In the genomic region with DNA sequence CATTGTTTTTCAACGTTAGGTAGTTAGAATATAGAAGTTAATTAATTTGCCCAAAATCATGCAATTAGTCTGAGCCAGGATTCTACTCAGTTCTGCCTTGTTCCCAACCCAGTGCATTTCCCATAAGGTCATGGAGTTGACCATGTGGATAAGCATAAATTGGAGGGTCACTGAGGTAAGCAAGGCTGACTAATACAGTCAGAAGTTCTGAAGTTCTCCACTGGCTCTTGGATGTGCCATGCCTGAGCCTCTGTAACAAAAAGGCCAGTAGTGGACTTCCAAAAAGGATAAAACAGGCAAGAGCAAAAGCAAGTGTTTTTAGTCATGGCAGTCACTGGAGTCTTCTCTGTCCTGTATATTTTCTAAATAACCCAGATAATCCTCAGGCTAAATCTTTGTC, we compare ENCODE assay signal across 14 cellular contexts.
DNase-seq lines count a peak whose midpoint lies in the region; ATAC-seq and TF ChIP-seq lines count a peak whose summit lies in the region.
"Had no signal": no experiment of that assay in that cellular context is flagged by ENCODE, and none has a peak within 500 bp of the region (broad histone marks: within the 10 kb centered on the region; RNA-seq: fewer than 3 reads in every experiment).

No MANE protein-coding gene starts in this region.

- no peaks in the 10 kb centered on the region for H3K36me3 Mint-ChIP-seq in osteocyte (ENCODE audit: unreplicated experiment)

- H3K4me2 ChIP-seq in GM23248 (ENCODE audit: unreplicated experiment): peak overlapping the region; percentile 59

- no peaks in the 10 kb centered on the region for H4K20me1 ChIP-seq in GM23248 (ENCODE audit: insufficient read depth)

- no peaks in the 10 kb centered on the region for H3K9me2 ChIP-seq in GM23248 (ENCODE audit: insufficient read depth)

- H3K27me3 Mint-ChIP-seq in osteocyte (ENCODE audit: unreplicated experiment): no peaks in the 10 kb centered on the region
- H3K27me3 Mint-ChIP-seq: B cell had no signal

- H3K27ac ChIP-seq in GM23248 (peak overlapping the region; percentile 60), RWPE2 (ENCODE audit: poor library complexity, severe bottlenecking) (peak overlapping the region; percentile 92), foreskin keratinocyte (peak overlapping the region; percentile 97)
- H3K27ac ChIP-seq: parathyroid adenoma, thyroid gland had no signal

- 97 to 100% methylated on average over 1 of the region's 1 CpG for WGBS in GM23248 (ENCODE audit: low coverage in 1 of 2, low lambda C conversion rate in 2 of 2, missing lambda C conversion rate in 2 of 2), 2 experiments

- no peak overlapping the region for H3K4me3 Mint-ChIP-seq in osteocyte (ENCODE audit: unreplicated experiment)
- H3K4me3 Mint-ChIP-seq: B cell had no signal

- peaks cover 85% of the 10 kb centered on the region for H3K4me1 Mint-ChIP-seq in osteocyte (ENCODE audit: unreplicated experiment)
- H3K4me1 Mint-ChIP-seq: B cell had no signal

- H3K27me3 ChIP-seq in GM23248 (replicated peaks; ENCODE audit: insufficient read depth): no peaks in the 10 kb centered on the region
- H3K27me3 ChIP-seq in RWPE2 (ENCODE audit: insufficient read depth, poor library complexity, severe bottlenecking): no peaks in the 10 kb centered on the region
- H3K27me3 ChIP-seq in foreskin keratinocyte: no peaks in the 10 kb centered on the region
- H3K27me3 ChIP-seq: thyroid gland had no signal

- DNase-seq in GM23248 (no peak), RWPE2 (ENCODE audit: low spot score) (no peak), foreskin keratinocyte (no peak), osteocyte (ENCODE audit: extremely low spot score, unreplicated experiment) (no peak), OCI-M2 (lab: John Stamatoyannopoulos, UW; ENCODE audit: unreplicated experiment) (no peak), occipital lobe (lab: John Stamatoyannopoulos, UW) (no peak), NCI-H2081 treated with DMSO at 0.1 percent for 48 hours (lab: John Stamatoyannopoulos, UW) (no peak), SIG-M5 (lab: John Stamatoyannopoulos, UW) (no peak)
- DNase-seq: activated naive CD4-positive, alpha-beta T cell; NCI-H1930; NCI-H510A treated with DMSO at 0.1 percent for 48 hours; thyroid gland had no signal

- no peak for TF ChIP-seq CTCF in RWPE2 (IDR thresholded peaks at IDR 0.05; ENCODE audit: poor library complexity, severe bottlenecking)
- TF ChIP-seq CTCF in foreskin keratinocyte (conservative IDR thresholded peaks at IDR 0.05): no peak
- TF ChIP-seq CTCF in osteocyte (IDR thresholded peaks at IDR 0.05): no peak

- no peak overlapping the region for H3K4me3 ChIP-seq in GM23248
- peak overlapping the region; percentile 45 for H3K4me3 ChIP-seq in RWPE2 (ENCODE audit: severe bottlenecking)
- H3K4me3 ChIP-seq: thyroid gland had no signal

- ATAC-seq in RWPE2 (ENCODE audit: low read depth) (no peak), foreskin keratinocyte (no peak)

- peaks cover 61% of the 10 kb centered on the region for H3K4me1 ChIP-seq in GM23248 (ENCODE audit: insufficient read depth)
- peaks cover 77% of the 10 kb centered on the region for H3K4me1 ChIP-seq in RWPE2 (ENCODE audit: insufficient read depth, poor library complexity, severe bottlenecking)
- peaks cover 47% of the 10 kb centered on the region for H3K4me1 ChIP-seq in foreskin keratinocyte

- H3F3A ChIP-seq in GM23248 (ENCODE audit: insufficient read depth): peaks cover 57% of the 10 kb centered on the region

- no peaks in the 10 kb centered on the region for H3K9me3 Mint-ChIP-seq in osteocyte (ENCODE audit: unreplicated experiment)

- H3K27ac Mint-ChIP-seq in osteocyte (ENCODE audit: unreplicated experiment): peak overlapping the region; percentile 90
- H3K27ac Mint-ChIP-seq: B cell had no signal

- no peaks in the 10 kb centered on the region for H3K9me3 ChIP-seq in GM23248 (ENCODE audit: low read depth)
- no peaks in the 10 kb centered on the region for H3K9me3 ChIP-seq in RWPE2 (ENCODE audit: severe bottlenecking)
- H3K9me3 ChIP-seq: thyroid gland had no signal

- no peaks in the 10 kb centered on the region for H3K79me2 ChIP-seq in GM23248 (ENCODE audit: insufficient read depth)
- H3K79me2 ChIP-seq: parathyroid adenoma had no signal

- no peak overlapping the region for H2AFZ ChIP-seq in GM23248
- H2AFZ ChIP-seq: parathyroid adenoma had no signal

- no peak overlapping the region for H3K9ac ChIP-seq in GM23248
- H3K9ac ChIP-seq: parathyroid adenoma had no signal

- no peaks in the 10 kb centered on the region for H3K36me3 ChIP-seq in GM23248 (ENCODE audit: low read depth)
- H3K36me3 ChIP-seq in RWPE2 (ENCODE audit: low read depth): peaks cover 53% of the 10 kb centered on the region
- H3K36me3 ChIP-seq: thyroid gland had no signal

- in situ Hi-C loops in GM23248 (cut with MboI): no loop called here
